ENCODE assay signal across 1 cellular context in genomic region chr22:27063381-27063780, GRCh38.
TF ChIP-seq lines count a peak whose summit lies in the region.

No MANE protein-coding gene starts in this region.

TF ChIP-seq in GM23338, 12 proteins besides CTCF, POLR2A, EP300 and RAD21 (continued from another document):
- TF ChIP-seq ZNF462 (CRISPR knock-in tag; IDR thresholded peaks at IDR 0.05) (no peak), CREB1 (CRISPR knock-in tag; IDR thresholded peaks at IDR 0.05; ENCODE audit: low read depth) (no peak), NANOG (IDR thresholded peaks at IDR 0.05; ENCODE audit: borderline replicate concordance) (no peak), STAT1 (IDR thresholded peaks at IDR 0.05; ENCODE audit: unreplicated experiment) (no peak)
